Comparison of ENCODE assay signal across 14 cellular contexts in genomic region chr4:111398906-111399330, GRCh38.
DNase-seq lines count a peak whose midpoint lies in the region; ATAC-seq and TF ChIP-seq lines count a peak whose summit lies in the region.
"Had no signal": no experiment of that assay in that cellular context is flagged by ENCODE, and none has a peak within 500 bp of the region (broad histone marks: within the 10 kb centered on the region; RNA-seq: fewer than 3 reads in every experiment).

No MANE protein-coding gene starts in this region.

- no peaks in the 10 kb centered on the region for H3K4me1 Mint-ChIP-seq in progenitor cell of endocrine pancreas (ENCODE audit: low read depth)
- H3K4me1 Mint-ChIP-seq: stimulated activated effector memory CD8-positive, alpha-beta T cell treated with anti-CD3 and anti-CD28 coated beads, Interleukin-12 subunit alpha, Interleukin-12 subunit beta, amount 100 ng/mL, for 72 hours had no signal

- no peak overlapping the region for H3K27ac ChIP-seq in fibroblast of lung (ENCODE audit: insufficient read depth, low read length)
- H3K27ac ChIP-seq in lower lobe of right lung, result no peak overlapping the region
- H3K27ac ChIP-seq: coronary artery, KMS-11 had no signal

- no peak overlapping the region for H3K27ac Mint-ChIP-seq in progenitor cell of endocrine pancreas
- H3K27ac Mint-ChIP-seq: activated naive CD4-positive, alpha-beta T cell treated with anti-CD3 and anti-CD28 coated beads, Interleukin-2, amount 50 U/mL, for 72 hours; stimulated activated effector memory CD8-positive, alpha-beta T cell treated with anti-CD3 and anti-CD28 coated beads, Interleukin-12 subunit alpha, Interleukin-12 subunit beta, amount 100 ng/mL, for 72 hours had no signal

- H2AFZ ChIP-seq in fibroblast of lung (ENCODE audit: low read length), result no peak overlapping the region

- intact Hi-C loops in lower lobe of right lung (cut with DNase I), result no loop called here

- H3K4me3 ChIP-seq in fibroblast of lung (replicated peaks in 1 of 4; ENCODE audit: control extremely low read depth in 1 of 4, insufficient read depth in 1 of 4, low read depth in 3 of 4, low read length in 4 of 4) (no peak overlapping the region), lower lobe of right lung (no peak overlapping the region)
- H3K4me3 ChIP-seq: coronary artery had no signal

- DNase-seq in Ammon's horn (ENCODE audit: low spot score) (peak; percentile 72), NCI-H524 (lab: John Stamatoyannopoulos, UW) (peak; percentile 20 to 58), fibroblast of lung (ENCODE audit: low read depth in 2 of 2) (peak; percentile 23 to 26), midbrain (lab: John Stamatoyannopoulos, UW) (peak; percentile 36), progenitor cell of endocrine pancreas (ENCODE audit: low spot score, unreplicated experiment) (no peak), lower lobe of right lung (no peak), SW480 (ENCODE audit: low spot score) (no peak)
- no peak for DNase-seq in activated CD8-positive, alpha-beta memory T cell treated with anti-CD3 and anti-CD28 coated beads, Interleukin-2, amount 50 U/mL, for 4 hours
- DNase-seq: activated CD8-positive, alpha-beta memory T cell treated with anti-CD3 and anti-CD28 coated beads for 24 hours; NCI-H2029 had no signal

- H3K9me3 Mint-ChIP-seq in progenitor cell of endocrine pancreas (ENCODE audit: low read depth), result no peaks in the 10 kb centered on the region

- no peaks in the 10 kb centered on the region for H3K79me2 ChIP-seq in fibroblast of lung (ENCODE audit: control insufficient read depth, insufficient read depth, low read length)

- H3K27me3 ChIP-seq in fibroblast of lung (ENCODE audit: control insufficient read depth, insufficient read depth, low read length) (no peaks in the 10 kb centered on the region), lower lobe of right lung (ENCODE audit: low read depth) (no peaks in the 10 kb centered on the region)

- H3K4me3 Mint-ChIP-seq in progenitor cell of endocrine pancreas (ENCODE audit: low read depth), result no peak overlapping the region
- H3K4me3 Mint-ChIP-seq: stimulated activated effector memory CD8-positive, alpha-beta T cell treated with anti-CD3 and anti-CD28 coated beads, Interleukin-12 subunit alpha, Interleukin-12 subunit beta, amount 100 ng/mL, for 72 hours had no signal

- H3K4me2 ChIP-seq in fibroblast of lung (ENCODE audit: extremely low read depth, insufficient read depth, low read length), result no peak overlapping the region
- H3K4me2 ChIP-seq: KMS-11 had no signal

- H3K27me3 Mint-ChIP-seq in progenitor cell of endocrine pancreas, result no peaks in the 10 kb centered on the region

- no peaks in the 10 kb centered on the region for H3K4me1 ChIP-seq in fibroblast of lung (ENCODE audit: control insufficient read depth, extremely low read depth, insufficient read depth, low read length)
- H3K4me1 ChIP-seq in lower lobe of right lung, result no peaks in the 10 kb centered on the region

- no peak overlapping the region for H3K9ac ChIP-seq in fibroblast of lung (ENCODE audit: insufficient read depth, low read length)
- H3K9ac ChIP-seq: KMS-11 had no signal

- H4K20me1 ChIP-seq in fibroblast of lung (ENCODE audit: control insufficient read depth, extremely low read depth, insufficient read depth, low read length), result no peaks in the 10 kb centered on the region

- no peaks in the 10 kb centered on the region for H3K9me3 ChIP-seq in fibroblast of lung (ENCODE audit: control insufficient read depth, insufficient read depth, low read depth, low read length)
- no peaks in the 10 kb centered on the region for H3K9me3 ChIP-seq in lower lobe of right lung

- TF ChIP-seq CTCF in fibroblast of lung (conservative IDR thresholded peaks at IDR 0.05 in 1 of 2, IDR thresholded peaks at IDR 0.05 in 1 of 2; ENCODE audit: low read depth in 1 of 2, low read length in 2 of 2), result no peak
- no peak for TF ChIP-seq CTCF in progenitor cell of endocrine pancreas (IDR thresholded peaks at IDR 0.05; ENCODE audit: unreplicated experiment)
- no peak for TF ChIP-seq CTCF in lower lobe of right lung (IDR thresholded peaks at IDR 0.05)

- H3K36me3 ChIP-seq in fibroblast of lung (ENCODE audit: control insufficient read depth, insufficient read depth, low read length) (no peaks in the 10 kb centered on the region), lower lobe of right lung (no peaks in the 10 kb centered on the region)

- H3K36me3 Mint-ChIP-seq in progenitor cell of endocrine pancreas (ENCODE audit: insufficient read depth), result no peaks in the 10 kb centered on the region
- H3K36me3 Mint-ChIP-seq: activated naive CD4-positive, alpha-beta T cell treated with anti-CD3 and anti-CD28 coated beads, Interleukin-2, amount 50 U/mL, for 72 hours; stimulated activated effector memory CD8-positive, alpha-beta T cell treated with anti-CD3 and anti-CD28 coated beads, Interleukin-12 subunit alpha, Interleukin-12 subunit beta, amount 100 ng/mL, for 72 hours had no signal

- ATAC-seq in lower lobe of right lung, result no peak
- ATAC-seq: activated naive CD4-positive, alpha-beta T cell treated with anti-CD3 and anti-CD28 coated beads, Interleukin-2, amount 50 U/mL, for 72 hours; stimulated activated effector memory CD8-positive, alpha-beta T cell treated with anti-CD3 and anti-CD28 coated beads, Interleukin-12 subunit alpha, Interleukin-12 subunit beta, amount 100 ng/mL, for 72 hours had no signal

Comparison
In these comparisons a context has a peak if more than half of its experiments do, and no peak if none do; other contexts are left out.
1. DNase-seq: peak in Ammon's horn (single experiment), NCI-H524 (2 of 2), fibroblast of lung (2 of 2) and midbrain (single experiment); none in progenitor cell of endocrine pancreas (single experiment), lower lobe of right lung (single experiment), activated CD8-positive, alpha-beta memory T cell treated with anti-CD3 and anti-CD28 coated beads, Interleukin-2, amount 50 U/mL, for 4 hours (single experiment) and SW480 (single experiment).